ENCODE assay signal across 7 cellular contexts in the genomic region with DNA sequence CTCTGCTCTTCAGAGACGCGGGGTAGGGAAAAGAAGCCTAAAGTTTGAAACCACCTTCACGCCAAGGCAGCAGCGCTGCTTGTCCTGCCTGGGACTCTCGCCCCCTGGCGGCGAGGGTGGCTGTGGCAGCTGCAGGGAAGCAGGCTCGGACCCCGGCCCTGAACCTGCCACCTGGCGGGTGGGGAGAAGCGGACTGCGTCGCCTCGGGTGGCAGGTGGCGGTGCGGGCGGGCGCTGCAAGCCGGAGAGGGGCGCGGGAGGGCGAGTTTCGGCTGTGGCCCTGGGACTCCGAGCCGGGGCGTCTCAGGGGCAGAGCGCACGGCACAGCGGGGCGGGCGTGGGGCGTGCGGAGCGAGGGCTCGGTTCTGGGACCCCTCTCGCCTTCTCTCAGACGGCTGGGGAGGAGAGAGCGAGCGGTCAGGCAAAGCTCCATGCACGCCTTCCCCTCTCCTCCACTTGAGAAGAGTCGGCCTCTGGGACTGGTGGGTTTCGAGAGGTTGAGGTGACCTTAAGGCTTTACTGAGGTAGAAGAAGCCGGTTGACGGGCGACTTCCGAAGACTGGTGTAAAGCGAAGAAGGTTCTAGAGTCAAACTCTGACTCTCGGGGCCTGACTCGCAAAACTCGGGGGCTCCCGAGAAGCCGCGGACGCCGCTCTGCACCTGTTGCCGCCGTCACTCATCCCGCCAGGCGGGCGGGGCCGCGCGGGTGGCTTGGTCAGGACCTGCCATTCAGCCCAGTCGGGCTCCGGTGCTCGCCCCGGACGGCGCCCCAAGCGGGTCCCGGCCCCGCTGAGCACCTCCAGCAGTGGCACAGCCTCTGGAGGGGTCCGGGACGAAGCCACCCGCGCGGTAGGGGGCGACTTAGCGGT. TPM values are rescaled to one million over a fixed set of nuclear protein-coding genes. Genes with fewer than 3 reads are reported as not detected.
DNase-seq lines count a peak whose midpoint lies in the region; ATAC-seq and TF ChIP-seq lines count a peak whose summit lies in the region.

No MANE protein-coding gene starts in this region.

- H3K4me1 ChIP-seq in gastroesophageal sphincter = peaks cover 0 to 13% (median 5%) of the 10 kb centered on the region in 3 donors
- H3K4me1 ChIP-seq in prostate gland (replicated peaks) = no peaks in the 10 kb centered on the region

- H3K9me3 ChIP-seq in gastroesophageal sphincter (no peaks in the 10 kb centered on the region), prostate gland (no peaks in the 10 kb centered on the region)

- DNase-seq in activated T-cell treated with anti-CD3 and anti-CD28 coated beads, Interleukin-2, amount 50 U/mL, for 24 hours = peak; percentile 79
- DNase-seq in prostate gland (ENCODE audit: low spot score) (no peak), NCI-H2029 treated with DMSO at 0.1 percent for 48 hours (lab: John Stamatoyannopoulos, UW) (no peak)
- DNase-seq in NK-92 treated with Interleukin-12 subunit alpha and Interleukin-12 subunit beta, amount 100 ng/mL, for 24 hours (lab: John Stamatoyannopoulos, UW) = no peak

- H3K4me3 ChIP-seq in gastroesophageal sphincter (peak overlapping the region; percentile 1 to 45), prostate gland (peak overlapping the region; percentile 13 to 23)

- no peak for TF ChIP-seq EP300 in gastroesophageal sphincter (IDR thresholded peaks at IDR 0.05)

- no peak overlapping the region for H3K27ac Mint-ChIP-seq in activated T-cell treated with anti-CD3 and anti-CD28 coated beads, Interleukin-2, amount 50 U/mL, for 24 hours

- H3K9me3 Mint-ChIP-seq in activated T-cell treated with anti-CD3 and anti-CD28 coated beads, Interleukin-2, amount 50 U/mL, for 24 hours = no peaks in the 10 kb centered on the region

- H3K4me1 Mint-ChIP-seq in activated T-cell treated with anti-CD3 and anti-CD28 coated beads, Interleukin-2, amount 50 U/mL, for 24 hours (ENCODE audit: low read depth) = peaks cover 6% of the 10 kb centered on the region

- TF ChIP-seq CTCF in gastroesophageal sphincter (IDR thresholded peaks at IDR 0.05) (peak in 2 of 4 experiments; percentile 41 to 57), prostate gland (IDR thresholded peaks at IDR 0.05) (peak in 2 of 4 experiments; percentile 5 to 20)

- H3K36me3 ChIP-seq in gastroesophageal sphincter = no peaks in the 10 kb centered on the region
- no peaks in the 10 kb centered on the region for H3K36me3 ChIP-seq in prostate gland

- intact Hi-C loops in prostate gland (cut with DNase I) = no loop called here

- no peaks in the 10 kb centered on the region for H3K36me3 Mint-ChIP-seq in activated T-cell treated with anti-CD3 and anti-CD28 coated beads, Interleukin-2, amount 50 U/mL, for 24 hours (ENCODE audit: low read depth)

- TF ChIP-seq POLR2A in gastroesophageal sphincter (IDR thresholded peaks at IDR 0.05) (no peak), prostate gland (IDR thresholded peaks at IDR 0.05) (no peak)

- peaks cover 41% of the 10 kb centered on the region for H3K27me3 ChIP-seq in gastroesophageal sphincter
- no peaks in the 10 kb centered on the region for H3K27me3 ChIP-seq in prostate gland (replicated peaks; ENCODE audit: insufficient read depth)

- H3K27ac ChIP-seq in gastroesophageal sphincter (no peak overlapping the region), prostate gland (no peak overlapping the region)

- ATAC-seq in GM19023 (IDR thresholded peaks at IDR 0.05; ENCODE audit: unreplicated experiment) (peak; percentile 73), HG03442 (IDR thresholded peaks at IDR 0.05; ENCODE audit: unreplicated experiment) (peak; percentile 52), gastroesophageal sphincter (peak; percentile 13)

- H3K27me3 Mint-ChIP-seq in activated T-cell treated with anti-CD3 and anti-CD28 coated beads, Interleukin-2, amount 50 U/mL, for 24 hours = peaks cover 37% of the 10 kb centered on the region

- 1% methylated on average over 12 of the region's 79 CpGs; no CpG with 5 or more reads in 1 of the 2 donors for WGBS in gastroesophageal sphincter (ENCODE audit: low coverage in 1 of 2), 2 donors
- 18% methylated on average over 72 of the region's 79 CpGs for WGBS in prostate gland

- H3K4me3 Mint-ChIP-seq in activated T-cell treated with anti-CD3 and anti-CD28 coated beads, Interleukin-2, amount 50 U/mL, for 24 hours = peak overlapping the region; percentile 70

RNA-seq across cellular contexts. Expression of gene BOLL, which starts 1.1 kb away (rescaled TPM):
- total RNA-seq in gastroesophageal sphincter (under 1 TPM in 1 of 4 donors, not detected in 3; 0.19 TPM), prostate gland (10 to 100 TPM in 1 of 2 donors, not detected in 1; 13.9 TPM)

RNA-seq across cellular contexts. Expression of gene PLCL1, which starts 18.1 kb away (rescaled TPM):
- total RNA-seq in gastroesophageal sphincter = 10 to 100 TPM; 23.4 to 89.2 (median 47.4) TPM
- total RNA-seq in prostate gland = 1 to 10 TPM; 6.7 to 6.8 TPM

Comparison
In these comparisons a context has a peak if more than half of its experiments do, and no peak if none do; other contexts are left out.
1. ATAC-seq: peak in every context shown above with its lines; median percentile 73 in GM19023; 52 in HG03442; 13 in gastroesophageal sphincter.